8 cellular contexts compared by ENCODE assay signal in genomic region chr11:747176-748006, GRCh38. TPM values are rescaled to one million over a fixed set of nuclear protein-coding genes. Genes with fewer than 3 reads are reported as not detected.
A peak's percentile ranks its signal among the peaks of the same experiment; 100 is the strongest.
DNase-seq lines count a peak whose midpoint lies in the region; ATAC-seq and TF ChIP-seq lines count a peak whose summit lies in the region.

Gene TALDO1 (plus strand): TSS chr11:747464. CDS start chr11:747482, 18 bp downstream.

- H3K4me3 ChIP-seq in Jurkat, Clone E6-1 (ENCODE audit: low read length) = peak within 1 kb of the TSS; percentile 86
- peak within 1 kb of the TSS; percentile 83 to 87 for H3K4me3 ChIP-seq in Panc1 (ENCODE audit: low read depth in 2 of 2, low read length in 2 of 2)

- DNase-seq in DMS53 treated with DMSO at 0.1 percent for 48 hours (lab: John Stamatoyannopoulos, UW; ENCODE audit: unreplicated experiment) = peak; percentile 88
- peak; percentile 51 for DNase-seq in Jurkat, Clone E6-1 (ENCODE audit: low read depth, low spot score)
- DNase-seq in Panc1 (ENCODE audit: low read depth, low spot score) = no peak
- DNase-seq in activated T-helper 1 cell treated with anti-CD3 and anti-CD28 coated beads, Interleukin-12 subunit alpha, Interleukin-12 subunit beta, Interleukin-2, Interleukin-4 antibody, amounts not matched to agents 30 ng/mL and 10 ng/mL and 1 ng/mL, durations not matched to agents 14 hours and 24 hours and 36 hours (ENCODE audit: low spot score) = peak; percentile 88
- DNase-seq in fibroblast of gingiva (ENCODE audit: low read depth) = peak; percentile 84
- DNase-seq in naive thymus-derived CD8-positive, alpha-beta T cell = peak; percentile 48 to 82 (median 70)
- DNase-seq in stimulated activated naive CD4-positive, alpha-beta T cell (lab: John Stamatoyannopoulos, UW) = peak; percentile 43 to 75 (median 60)

- H3K27me3 ChIP-seq in Panc1 (ENCODE audit: control insufficient read depth, insufficient read depth, low read length) = no peaks in the 10 kb centered on the region

- TF ChIP-seq CTCF in Panc1 (IDR thresholded peaks at IDR 0.05) = no peak; the same call in 1 of the 2 replicates

- peaks cover 25% of the 10 kb centered on the region for H3K4me1 Mint-ChIP-seq in activated T-helper 1 cell treated with anti-CD3 and anti-CD28 coated beads, Interleukin-12 subunit alpha, Interleukin-12 subunit beta, Interleukin-2, Interleukin-4 antibody, amounts not matched to agents 30 ng/mL and 10 ng/mL and 1 ng/mL, durations not matched to agents 14 hours and 24 hours and 36 hours (ENCODE audit: low read depth)
- peaks cover 4 to 28% (median 22%) of the 10 kb centered on the region in 4 donors for H3K4me1 Mint-ChIP-seq in naive thymus-derived CD8-positive, alpha-beta T cell

- CTCF ChIA-PET in Panc1 (lab: Charles Lee) = no interaction called here

- peak within 1 kb of the TSS; percentile 88 for H3K27ac ChIP-seq in Panc1 (ENCODE audit: low read length)

- H3K4me1 ChIP-seq in Panc1 (ENCODE audit: control insufficient read depth, insufficient read depth, low read length) = peaks cover 20% of the 10 kb centered on the region

- no TSS peak for BruUV-seq in Panc1 (replicated peaks; lab: Mats Ljungman, UMichigan)

- H3K27ac Mint-ChIP-seq in activated T-helper 1 cell treated with anti-CD3 and anti-CD28 coated beads, Interleukin-12 subunit alpha, Interleukin-12 subunit beta, Interleukin-2, Interleukin-4 antibody, amounts not matched to agents 30 ng/mL and 10 ng/mL and 1 ng/mL, durations not matched to agents 14 hours and 24 hours and 36 hours = peak within 1 kb of the TSS; percentile 90
- peak within 1 kb of the TSS; percentile 35 to 89 (median 79) for H3K27ac Mint-ChIP-seq in naive thymus-derived CD8-positive, alpha-beta T cell

- POLR2A ChIA-PET in Panc1 (lab: Charles Lee) = interaction anchor here (0.6 to 1.2 kb wide), 2 partner anchors 16 to 33 kb away, joined by 3 read pairs; no protein-coding TSS in a partner anchor
- POLR2A ChIA-PET in naive thymus-derived CD8-positive, alpha-beta T cell (lab: Charles Lee) = interaction anchor here (0.7 to 3.7 kb wide), 10 partner anchors 10 to 229 kb away, joined by 3 to 18 read pairs (median 5); partner anchors contain the start of genes LRRC56, PIDD1, RPLP2 and TSPAN4

- intact Hi-C loops in Panc1 (cut with micrococcal nuclease; ENCODE audit: unreplicated experiment) = no loop called here
- intact Hi-C loops in activated T-helper 1 cell treated with anti-CD3 and anti-CD28 coated beads, Interleukin-12 subunit alpha, Interleukin-12 subunit beta, Interleukin-2, Interleukin-4 antibody, amounts not matched to agents 30 ng/mL and 10 ng/mL and 1 ng/mL, durations not matched to agents 14 hours and 24 hours and 36 hours (cut with micrococcal nuclease) = loop anchor here (1.0 kb wide), 5 partner anchors 19 to 62 kb away; partner anchors contain the start of genes DEAF1, GATD1, RPLP2 and TMEM80

- no peaks in the 10 kb centered on the region for H3K9me3 ChIP-seq in Panc1 (ENCODE audit: control insufficient read depth, insufficient read depth, low read depth, low read length)

- peak within 1 kb of the TSS; percentile 91 for H3K4me3 Mint-ChIP-seq in activated T-helper 1 cell treated with anti-CD3 and anti-CD28 coated beads, Interleukin-12 subunit alpha, Interleukin-12 subunit beta, Interleukin-2, Interleukin-4 antibody, amounts not matched to agents 30 ng/mL and 10 ng/mL and 1 ng/mL, durations not matched to agents 14 hours and 24 hours and 36 hours
- peak within 1 kb of the TSS; percentile 79 to 91 (median 86) for H3K4me3 Mint-ChIP-seq in naive thymus-derived CD8-positive, alpha-beta T cell

- ATAC-seq in GM21576 (IDR thresholded peaks at IDR 0.05; ENCODE audit: unreplicated experiment) (peak; percentile 87), Panc1 (peak; percentile 98)
- peak; percentile 80 to 87 for ATAC-seq in naive thymus-derived CD8-positive, alpha-beta T cell

- no peaks in the 10 kb centered on the region for H3K9me3 Mint-ChIP-seq in activated T-helper 1 cell treated with anti-CD3 and anti-CD28 coated beads, Interleukin-12 subunit alpha, Interleukin-12 subunit beta, Interleukin-2, Interleukin-4 antibody, amounts not matched to agents 30 ng/mL and 10 ng/mL and 1 ng/mL, durations not matched to agents 14 hours and 24 hours and 36 hours
- no peaks in the 10 kb centered on the region for H3K9me3 Mint-ChIP-seq in naive thymus-derived CD8-positive, alpha-beta T cell

- H3K27me3 Mint-ChIP-seq in activated T-helper 1 cell treated with anti-CD3 and anti-CD28 coated beads, Interleukin-12 subunit alpha, Interleukin-12 subunit beta, Interleukin-2, Interleukin-4 antibody, amounts not matched to agents 30 ng/mL and 10 ng/mL and 1 ng/mL, durations not matched to agents 14 hours and 24 hours and 36 hours (ENCODE audit: insufficient read depth) = no peaks in the 10 kb centered on the region
- H3K27me3 Mint-ChIP-seq in naive thymus-derived CD8-positive, alpha-beta T cell = no peaks in the 10 kb centered on the region

- in situ Hi-C loops in Panc1 (cut with HindIII; ENCODE audit: low pct_unique_long_range_greater_than_20kb, low sequenced_read_pairs) = no loop called here

- no peaks in the 10 kb centered on the region for H3K36me3 ChIP-seq in Panc1 (ENCODE audit: control insufficient read depth, insufficient read depth, low read length)

- peaks cover 2% of the 10 kb centered on the region for H3K36me3 Mint-ChIP-seq in activated T-helper 1 cell treated with anti-CD3 and anti-CD28 coated beads, Interleukin-12 subunit alpha, Interleukin-12 subunit beta, Interleukin-2, Interleukin-4 antibody, amounts not matched to agents 30 ng/mL and 10 ng/mL and 1 ng/mL, durations not matched to agents 14 hours and 24 hours and 36 hours (ENCODE audit: low read depth)
- peaks cover 0 to under 1% (median 0%) of the 10 kb centered on the region in 3 donors for H3K36me3 Mint-ChIP-seq in naive thymus-derived CD8-positive, alpha-beta T cell

RNA-seq across cellular contexts. Expression of gene TALDO1, which starts in this region (rescaled TPM):
- 390 TPM for polyA plus RNA-seq in Jurkat, Clone E6-1 (2012; ENCODE audit: insufficient read depth, insufficient read length)
- total RNA-seq in Panc1 (2021; ENCODE audit: unreplicated experiment) = 257 TPM
- polyA plus RNA-seq in Panc1 (2012; ENCODE audit: insufficient read length) = 397 TPM
- 269 and 283 TPM in 2 replicates for total RNA-seq in activated T-helper 1 cell treated with anti-CD3 and anti-CD28 coated beads, Interleukin-12 subunit alpha, Interleukin-12 subunit beta, Interleukin-2, Interleukin-4 antibody, amounts not matched to agents 30 ng/mL and 10 ng/mL and 1 ng/mL, durations not matched to agents 14 hours and 24 hours and 36 hours
- total RNA-seq in naive thymus-derived CD8-positive, alpha-beta T cell = 100 to 1,000 TPM; 120 to 124 TPM
- polyA plus RNA-seq in naive thymus-derived CD8-positive, alpha-beta T cell = 100 to 1,000 TPM; 160 to 173 (median 166) TPM
